In genomic region chr15:73142802-73143762, GRCh38 we compare ENCODE assay signal across 10 cellular contexts.
DNase-seq lines count a peak whose midpoint lies in the region; ATAC-seq, FAIRE-seq and TF ChIP-seq lines count a peak whose summit lies in the region.
"Had no signal": no experiment of that assay in that cellular context is flagged by ENCODE, and none has a peak within 500 bp of the region (broad histone marks: within the 10 kb centered on the region; RNA-seq: fewer than 3 reads in every experiment).

No MANE protein-coding gene starts in this region.

- no peak for TF ChIP-seq EP300 in GM12878 (IDR thresholded peaks at IDR 0.05; ENCODE audit: borderline replicate concordance in 1 of 2, control insufficient read depth in 1 of 2, low read depth in 2 of 2, low read length in 2 of 2)

- H3K36me3 Mint-ChIP-seq in CD4-positive, alpha-beta memory T cell: peaks cover 1 to 22% of the 10 kb centered on the region in 2 donors

- no peaks in the 10 kb centered on the region for H3K27me3 Mint-ChIP-seq in CD4-positive, alpha-beta memory T cell

- ATAC-seq in HG03280 (IDR thresholded peaks at IDR 0.05; ENCODE audit: unreplicated experiment) (peak; percentile 57), GM12878 (peak; percentile 87), GM21723 (IDR thresholded peaks at IDR 0.05; ENCODE audit: unreplicated experiment) (no peak)

- H3K9ac ChIP-seq in GM12878 (ENCODE audit: control insufficient read depth, insufficient read depth, low read length): no peak overlapping the region

- H3K27me3 ChIP-seq in CD4-positive, alpha-beta memory T cell (ENCODE audit: insufficient read depth, low read length): no peaks in the 10 kb centered on the region
- H3K27me3 ChIP-seq in GM12878 (replicated peaks in 1 of 2; ENCODE audit: control insufficient read depth in 2 of 2, insufficient read depth in 2 of 2, low read length in 1 of 2): no peaks in the 10 kb centered on the region

- TF ChIP-seq POLR2A in GM12878 (IDR thresholded peaks at IDR 0.05; ENCODE audit: low read depth, low read length): no peak

- H2AFZ ChIP-seq in GM12878 (ENCODE audit: control insufficient read depth, low read depth, low read length): peak overlapping the region; percentile 48; the same call in 1 of the 2 replicates

- intact Hi-C loops in CD4-positive, alpha-beta memory T cell (cut with micrococcal nuclease): no loop called here
- intact Hi-C loops in GM12878 (cut with micrococcal nuclease; ENCODE audit: unreplicated experiment): no loop called here

- peak overlapping the region in 1 of 2 donors; percentile 18 for H3K4me3 ChIP-seq in CD4-positive, alpha-beta memory T cell (ENCODE audit: low read length in 2 of 2)
- H3K4me3 ChIP-seq in GM12878: no peak overlapping the region

- H3K9me3 Mint-ChIP-seq in CD4-positive, alpha-beta memory T cell: peaks cover 0 to 1% (median 0%) of the 10 kb centered on the region in 8 donors

- SMC1A ChIA-PET in GM12878 (lab: Charles Lee; ENCODE audit: uncharacterized antibody, unreplicated experiment): no interaction called here

- TF ChIP-seq CTCF in GM12878 (IDR thresholded peaks at IDR 0.05 in 2 of 3, conservative IDR thresholded peaks at IDR 0.05 in 1 of 3; ENCODE audit: control insufficient read depth in 2 of 3, extremely low read depth in 1 of 3, insufficient read depth in 1 of 3, low read depth in 3 of 3, low read length in 3 of 3): no peak

- CTCF ChIA-PET in CD4-positive, alpha-beta memory T cell (lab: Charles Lee; ENCODE audit: partially characterized antibody): interaction anchor here (1.1 kb wide), 1 partner anchor 98 kb away, joined by 3 read pairs; no protein-coding TSS in a partner anchor
- CTCF ChIA-PET in GM12878 (lab: Yijun Ruan, JAX): no interaction called here

- TF ChIP-seq RAD21 in GM12878 (IDR thresholded peaks at IDR 0.05; ENCODE audit: insufficient read depth, low read depth, low read length): no peak

- H3K27ac ChIP-seq in CD4-positive, alpha-beta memory T cell (ENCODE audit: low read depth, low read length): no peak overlapping the region
- no peak overlapping the region for H3K27ac ChIP-seq in GM12878 (ENCODE audit: control insufficient read depth, insufficient read depth)

- peaks cover 19 to 36% (median 27%) of the 10 kb centered on the region in 4 donors for H3K4me1 Mint-ChIP-seq in CD4-positive, alpha-beta memory T cell

- no peaks in the 10 kb centered on the region for H3K79me2 ChIP-seq in GM12878 (ENCODE audit: control insufficient read depth, insufficient read depth, low read length)

- POLR2A ChIA-PET in CD4-positive, alpha-beta memory T cell (lab: Charles Lee; ENCODE audit: partially characterized antibody): no interaction called here
- POLR2A ChIA-PET in GM12878 (lab: Charles Lee): no interaction called here

- H3K4me1 ChIP-seq in CD4-positive, alpha-beta memory T cell (ENCODE audit: insufficient read depth, low read length): peaks cover 35% of the 10 kb centered on the region
- peaks cover 3% of the 10 kb centered on the region; the same call in 1 of the 2 replicates for H3K4me1 ChIP-seq in GM12878 (ENCODE audit: control insufficient read depth, insufficient read depth, low read length)

- peak overlapping the region in 7 of 8 donors; percentile 33 to 77 (median 67) for H3K4me3 Mint-ChIP-seq in CD4-positive, alpha-beta memory T cell

- peak; percentile 7 for FAIRE-seq in GM12878 (lab: Jason Lieb, UNC)
- FAIRE-seq: colon had no signal

- DNase-seq in CD4-positive, alpha-beta memory T cell: peak in 2 of 5 donors; percentile 0 to 10
- peak; percentile 14 for DNase-seq in GM19240 (ENCODE audit: insufficient read length, low spot score)
- DNase-seq in GM12878 (ENCODE audit: low read depth, low spot score): peak; percentile 19
- DNase-seq in GOT3 (lab: John Stamatoyannopoulos, UW): no peak
- DNase-seq in islet precursor cell: no peak
- no peak for DNase-seq in HPDE6-E6E7 (ENCODE audit: extremely low spot score)
- DNase-seq: occipital lobe had no signal

- RAD21 ChIA-PET in GM12878 (lab: Charles Lee; ENCODE audit: unreplicated experiment): no interaction called here

- no peak overlapping the region for H3K4me2 ChIP-seq in GM12878 (ENCODE audit: control insufficient read depth, insufficient read depth)

- BruUV-seq in GM12878 (replicated peaks; lab: Mats Ljungman, UMichigan): no TSS peak

- 71% methylated on average over 12 of the region's 12 CpGs for WGBS in GM12878 (ENCODE audit: insufficient coverage, insufficient replicate concordance, low lambda C conversion rate, missing lambda C conversion rate)

- H3K36me3 ChIP-seq in CD4-positive, alpha-beta memory T cell (ENCODE audit: insufficient read depth, low read length): no peaks in the 10 kb centered on the region
- H3K36me3 ChIP-seq in GM12878 (ENCODE audit: control insufficient read depth in 2 of 2, insufficient read depth in 2 of 2, low read length in 1 of 2): no peaks in the 10 kb centered on the region

- no peaks in the 10 kb centered on the region for H4K20me1 ChIP-seq in GM12878 (ENCODE audit: control insufficient read depth, insufficient read depth)

- peak overlapping the region; percentile 12 to 90 (median 87) for H3K27ac Mint-ChIP-seq in CD4-positive, alpha-beta memory T cell

- no peaks in the 10 kb centered on the region for H3K9me3 ChIP-seq in CD4-positive, alpha-beta memory T cell (ENCODE audit: control insufficient read depth in 1 of 2, low read length in 2 of 2)
- no peaks in the 10 kb centered on the region; the same call in 2 of the 3 replicates for H3K9me3 ChIP-seq in GM12878 (replicated peaks; ENCODE audit: control insufficient read depth, insufficient read depth, low read length)

- in situ Hi-C loops in GM12878 (cut with MboI): no loop called here

TF ChIP-seq in GM12878, 131 proteins besides CTCF, POLR2A, EP300 and RAD21:
- TF ChIP-seq SPI1 (IDR thresholded peaks at IDR 0.05; ENCODE audit: borderline replicate concordance, insufficient read depth, low read depth, low read length) (peak; percentile 67; the same call in 1 of the 2 replicates), BACH1 (IDR thresholded peaks at IDR 0.05; ENCODE audit: borderline replicate concordance) (no peak), PKNOX1 (IDR thresholded peaks at IDR 0.05) (peak; percentile 76)

Comparison
In these comparisons a context has a peak if more than half of its experiments do, and no peak if none do; other contexts are left out.
1. DNase-seq: peak in GM19240 (single experiment) and GM12878 (single experiment); none in GOT3 (single experiment), islet precursor cell (single experiment) and HPDE6-E6E7 (single experiment).